11 cellular contexts compared by ENCODE assay signal in genomic region chr9:38107811-38108304, GRCh38. TPM values are rescaled to one million over a fixed set of nuclear protein-coding genes. Genes with fewer than 3 reads are reported as not detected.
DNase-seq lines count a peak whose midpoint lies in the region; ATAC-seq and TF ChIP-seq lines count a peak whose summit lies in the region.
"Had no signal": no experiment of that assay in that cellular context is flagged by ENCODE, and none has a peak within 500 bp of the region (broad histone marks: within the 10 kb centered on the region; RNA-seq: fewer than 3 reads in every experiment).

No MANE protein-coding gene starts in this region.

- DNase-seq in GM12865 (ENCODE audit: low read depth) (peak; percentile 68), HK-2 (ENCODE audit: unreplicated experiment) (peak; percentile 34), body of pancreas (peak in 3 of 4 donors; percentile 40 to 60 (median 52)), retinal pigment epithelial cell (ENCODE audit: low read depth) (peak; percentile 69), posterior cingulate gyrus (no peak), GM19238 (ENCODE audit: insufficient read length, low spot score) (no peak)
- no peak for DNase-seq in effector memory CD4-positive, alpha-beta T cell
- DNase-seq: activated naive CD4-positive, alpha-beta T cell treated with Interleukin-2 at 50 U/mL for 16 hours; NCI-H1436 treated with DMSO at 0.1 percent for 48 hours; stimulated activated CD4-positive, alpha-beta T cell treated with anti-CD3 and anti-CD28 coated beads, Interleukin-2, amount 100 ng/mL, for 24 hours; transverse colon had no signal

- peak; percentile 48 for ATAC-seq in body of pancreas

- no peaks in the 10 kb centered on the region for H3K36me3 ChIP-seq in body of pancreas (replicated peaks in 1 of 2; ENCODE audit: insufficient read depth in 1 of 2, low read depth in 2 of 2)
- H3K36me3 ChIP-seq in effector memory CD4-positive, alpha-beta T cell (ENCODE audit: control insufficient read depth, insufficient read depth, low read length) = no peaks in the 10 kb centered on the region
- H3K36me3 ChIP-seq: transverse colon had no signal

- H3K4me1 ChIP-seq in body of pancreas = peaks cover 14% of the 10 kb centered on the region
- no peaks in the 10 kb centered on the region for H3K4me1 ChIP-seq in effector memory CD4-positive, alpha-beta T cell (ENCODE audit: control insufficient read depth, insufficient read depth, low read length, poor library complexity, severe bottlenecking)
- H3K4me1 ChIP-seq: transverse colon had no signal

- H3K27me3 ChIP-seq in body of pancreas = no peaks in the 10 kb centered on the region
- no peaks in the 10 kb centered on the region for H3K27me3 ChIP-seq in effector memory CD4-positive, alpha-beta T cell (replicated peaks; ENCODE audit: control insufficient read depth, insufficient read depth, low read length, poor library complexity, severe bottlenecking)
- H3K27me3 ChIP-seq: transverse colon had no signal

- TF ChIP-seq POLR2A in body of pancreas (IDR thresholded peaks at IDR 0.05) = no peak

- intact Hi-C loops in body of pancreas (cut with DNase I) (no loop called here), posterior cingulate gyrus (cut with DNase I) (no loop called here)

- H3K9me3 ChIP-seq in body of pancreas = no peaks in the 10 kb centered on the region
- no peaks in the 10 kb centered on the region for H3K9me3 ChIP-seq in effector memory CD4-positive, alpha-beta T cell (ENCODE audit: control insufficient read depth, low read length)
- H3K9me3 ChIP-seq: transverse colon had no signal

- 67 to 69% methylated on average over 8 of the region's 8 CpGs for WGBS in body of pancreas, 2 donors

- TF ChIP-seq CTCF in GM12865 (IDR thresholded peaks at IDR 0.05; ENCODE audit: insufficient read depth, low read depth, low read length, missing control alignments) = no peak
- TF ChIP-seq CTCF in body of pancreas (IDR thresholded peaks at IDR 0.05) = no peak
- no peak for TF ChIP-seq CTCF in retinal pigment epithelial cell (conservative IDR thresholded peaks at IDR 0.05; ENCODE audit: low read depth, low read length)

- no peak overlapping the region for H3K27ac ChIP-seq in body of pancreas
- H3K27ac ChIP-seq in effector memory CD4-positive, alpha-beta T cell (ENCODE audit: insufficient read depth, low read length, poor library complexity, severe bottlenecking) = no peak overlapping the region
- H3K27ac ChIP-seq: transverse colon had no signal

- no peak overlapping the region for H3K4me3 ChIP-seq in GM12865 (ENCODE audit: low read depth, low read length)
- H3K4me3 ChIP-seq in body of pancreas = no peak overlapping the region
- H3K4me3 ChIP-seq in retinal pigment epithelial cell (ENCODE audit: low read length) = no peak overlapping the region
- no peak overlapping the region for H3K4me3 ChIP-seq in effector memory CD4-positive, alpha-beta T cell (ENCODE audit: insufficient read depth, low read depth, low read length, poor library complexity, severe bottlenecking)
- H3K4me3 ChIP-seq: transverse colon had no signal

RNA-seq across cellular contexts. Expression of gene SHB, which starts 38.8 kb away (rescaled TPM):
- total RNA-seq in body of pancreas = 10 to 100 TPM; 25.2 to 29.3 TPM

Comparison
In these comparisons a context has a peak if more than half of its experiments do, and no peak if none do; other contexts are left out.
1. DNase-seq: peak in GM12865 (single experiment), HK-2 (single experiment), body of pancreas (3 of 4) and retinal pigment epithelial cell (single experiment); none in posterior cingulate gyrus (0 of 10), effector memory CD4-positive, alpha-beta T cell (0 of 3) and GM19238 (single experiment).